Comparison of ENCODE assay signal across 20 cellular contexts in genomic region chr1:116031299-116031698, GRCh38.
"Had no signal": no experiment of that assay in that cellular context is flagged by ENCODE, and none has a peak within 500 bp of the region (broad histone marks: within the 10 kb centered on the region; RNA-seq: fewer than 3 reads in every experiment).

No MANE protein-coding gene starts in this region.

- H3K4me3 ChIP-seq: adrenal gland had no signal

- H3K36me3 Mint-ChIP-seq: activated CD4-positive, alpha-beta memory T cell treated with anti-CD3 and anti-CD28 coated beads for 36 hours; activated naive CD4-positive, alpha-beta T cell treated with anti-CD3 and anti-CD28 coated beads, Interleukin-2, amount 10 ng/mL, durations not matched to agents 7 days and 5 days; activated naive CD8-positive, alpha-beta T cell treated with anti-CD3 and anti-CD28 coated beads, Interleukin-2, amount 10 ng/mL, durations not matched to agents 7 days and 5 days had no signal

- H3K4me1 ChIP-seq: adrenal gland had no signal

- H3K27me3 ChIP-seq: adrenal gland had no signal

- H3K27ac ChIP-seq: adrenal gland, KMS-11, VCaP had no signal

- H3K9ac ChIP-seq: KMS-11 had no signal

- H3K4me3 Mint-ChIP-seq: activated CD4-positive, alpha-beta memory T cell treated with anti-CD3 and anti-CD28 coated beads for 36 hours; activated CD4-positive, alpha-beta T cell treated with anti-CD3 and anti-CD28 coated beads, Interleukin-2, amount 10 ng/mL, durations not matched to agents 7 days and 5 days; activated naive CD4-positive, alpha-beta T cell treated with anti-CD3 and anti-CD28 coated beads, Interleukin-2, amount 10 ng/mL, durations not matched to agents 7 days and 5 days; activated naive CD8-positive, alpha-beta T cell treated with anti-CD3 and anti-CD28 coated beads, Interleukin-2, amount 10 ng/mL, durations not matched to agents 7 days and 5 days; activated T-helper 17 cell treated with anti-CD3 and anti-CD28 coated beads, Interleukin-2, amount 50 U/mL, for 72 hours had no signal

- ATAC-seq: activated T-helper 17 cell treated with anti-CD3 and anti-CD28 coated beads, Interleukin-2, amount 50 U/mL, for 72 hours had no signal

- H3K36me3 ChIP-seq: adrenal gland had no signal

- H3K4me1 Mint-ChIP-seq: activated CD4-positive, alpha-beta T cell treated with anti-CD3 and anti-CD28 coated beads, Interleukin-2, amount 10 ng/mL, durations not matched to agents 7 days and 5 days; activated naive CD4-positive, alpha-beta T cell treated with anti-CD3 and anti-CD28 coated beads, Interleukin-2, amount 10 ng/mL, durations not matched to agents 7 days and 5 days; activated naive CD8-positive, alpha-beta T cell treated with anti-CD3 and anti-CD28 coated beads, Interleukin-2, amount 10 ng/mL, durations not matched to agents 7 days and 5 days; activated T-helper 17 cell treated with anti-CD3 and anti-CD28 coated beads, Interleukin-2, amount 50 U/mL, for 72 hours had no signal

- H3K9me3 Mint-ChIP-seq: activated CD4-positive, alpha-beta memory T cell treated with anti-CD3 and anti-CD28 coated beads for 36 hours; activated CD4-positive, alpha-beta T cell treated with anti-CD3 and anti-CD28 coated beads, Interleukin-2, amount 10 ng/mL, durations not matched to agents 7 days and 5 days; activated naive CD4-positive, alpha-beta T cell treated with anti-CD3 and anti-CD28 coated beads, Interleukin-2, amount 10 ng/mL, durations not matched to agents 7 days and 5 days; activated naive CD8-positive, alpha-beta T cell treated with anti-CD3 and anti-CD28 coated beads, Interleukin-2, amount 10 ng/mL, durations not matched to agents 7 days and 5 days; activated T-helper 17 cell treated with anti-CD3 and anti-CD28 coated beads, Interleukin-2, amount 50 U/mL, for 72 hours had no signal

- H3K27ac Mint-ChIP-seq: activated CD4-positive, alpha-beta memory T cell treated with anti-CD3 and anti-CD28 coated beads for 36 hours; activated CD4-positive, alpha-beta T cell treated with anti-CD3 and anti-CD28 coated beads, Interleukin-2, amount 10 ng/mL, durations not matched to agents 7 days and 5 days; activated naive CD4-positive, alpha-beta T cell treated with anti-CD3 and anti-CD28 coated beads, Interleukin-2, amount 10 ng/mL, durations not matched to agents 7 days and 5 days; activated naive CD8-positive, alpha-beta T cell treated with anti-CD3 and anti-CD28 coated beads, Interleukin-2, amount 10 ng/mL, durations not matched to agents 7 days and 5 days; activated T-helper 17 cell treated with anti-CD3 and anti-CD28 coated beads, Interleukin-2, amount 50 U/mL, for 72 hours had no signal

- H3K27me3 Mint-ChIP-seq: activated CD4-positive, alpha-beta memory T cell treated with anti-CD3 and anti-CD28 coated beads for 36 hours; activated CD4-positive, alpha-beta T cell treated with anti-CD3 and anti-CD28 coated beads, Interleukin-2, amount 10 ng/mL, durations not matched to agents 7 days and 5 days; activated naive CD8-positive, alpha-beta T cell treated with anti-CD3 and anti-CD28 coated beads, Interleukin-2, amount 10 ng/mL, durations not matched to agents 7 days and 5 days had no signal

- H3K9me3 ChIP-seq: adrenal gland had no signal

- DNase-seq: activated CD4-positive, alpha-beta memory T cell treated with anti-CD3 and anti-CD28 coated beads for 36 hours; activated CD4-positive, alpha-beta T cell treated with anti-CD3 and anti-CD28 coated beads, Interleukin-2, amount 10 ng/mL, durations not matched to agents 7 days and 5 days; activated CD4-positive, CD25-positive, alpha-beta regulatory T cell; activated gamma-delta T cell treated with Interleukin-2 at 50 U/mL for 16 hours; activated naive CD4-positive, alpha-beta T cell treated with anti-CD3 and anti-CD28 coated beads, Interleukin-2, amount 10 ng/mL, durations not matched to agents 7 days and 5 days; activated naive CD8-positive, alpha-beta T cell treated with anti-CD3 and anti-CD28 coated beads, Interleukin-2, amount 10 ng/mL, durations not matched to agents 7 days and 5 days; activated T-cell treated with anti-CD3 and anti-CD28 coated beads for 4 hours; activated T-cell treated with anti-CD3 and anti-CD28 coated beads, Interleukin-2, amount 50 U/mL, for 48 hours; adrenal gland; anterior cingulate cortex; NCI-H1092; NCI-H2029 treated with DMSO at 0.1 percent for 48 hours; NCI-H446 treated with DMSO at 0.1 percent for 48 hours; NCI-H524 treated with DMSO at 0.1 percent for 48 hours; NCI-H82; SIG-M5; T-helper 1 cell had no signal
